ENCODE assay signal across 1 cellular context in the genomic region with DNA sequence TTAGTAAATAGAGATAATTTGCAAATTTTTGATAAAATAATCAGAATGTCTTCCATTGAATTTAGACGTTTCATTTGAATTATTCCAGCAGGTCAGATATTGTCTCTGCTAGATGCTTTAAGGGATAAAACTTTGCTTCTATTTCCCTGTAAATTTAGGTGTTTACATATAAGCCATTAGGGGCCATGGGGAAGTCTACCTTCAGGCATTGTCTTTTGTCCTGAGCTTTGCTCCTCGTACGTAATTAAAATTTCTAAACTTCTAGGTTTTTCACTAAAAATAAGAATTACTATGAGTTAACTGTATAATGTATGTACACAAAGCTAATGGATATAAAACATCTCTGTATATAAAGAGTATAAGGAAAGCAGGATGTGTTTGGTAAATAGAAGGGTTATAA.
TF ChIP-seq lines count a peak whose summit lies in the region.

No MANE protein-coding gene starts in this region.

TF ChIP-seq in GM23338, 12 proteins besides CTCF, POLR2A, EP300 and RAD21:
- TF ChIP-seq, protein P1, sequence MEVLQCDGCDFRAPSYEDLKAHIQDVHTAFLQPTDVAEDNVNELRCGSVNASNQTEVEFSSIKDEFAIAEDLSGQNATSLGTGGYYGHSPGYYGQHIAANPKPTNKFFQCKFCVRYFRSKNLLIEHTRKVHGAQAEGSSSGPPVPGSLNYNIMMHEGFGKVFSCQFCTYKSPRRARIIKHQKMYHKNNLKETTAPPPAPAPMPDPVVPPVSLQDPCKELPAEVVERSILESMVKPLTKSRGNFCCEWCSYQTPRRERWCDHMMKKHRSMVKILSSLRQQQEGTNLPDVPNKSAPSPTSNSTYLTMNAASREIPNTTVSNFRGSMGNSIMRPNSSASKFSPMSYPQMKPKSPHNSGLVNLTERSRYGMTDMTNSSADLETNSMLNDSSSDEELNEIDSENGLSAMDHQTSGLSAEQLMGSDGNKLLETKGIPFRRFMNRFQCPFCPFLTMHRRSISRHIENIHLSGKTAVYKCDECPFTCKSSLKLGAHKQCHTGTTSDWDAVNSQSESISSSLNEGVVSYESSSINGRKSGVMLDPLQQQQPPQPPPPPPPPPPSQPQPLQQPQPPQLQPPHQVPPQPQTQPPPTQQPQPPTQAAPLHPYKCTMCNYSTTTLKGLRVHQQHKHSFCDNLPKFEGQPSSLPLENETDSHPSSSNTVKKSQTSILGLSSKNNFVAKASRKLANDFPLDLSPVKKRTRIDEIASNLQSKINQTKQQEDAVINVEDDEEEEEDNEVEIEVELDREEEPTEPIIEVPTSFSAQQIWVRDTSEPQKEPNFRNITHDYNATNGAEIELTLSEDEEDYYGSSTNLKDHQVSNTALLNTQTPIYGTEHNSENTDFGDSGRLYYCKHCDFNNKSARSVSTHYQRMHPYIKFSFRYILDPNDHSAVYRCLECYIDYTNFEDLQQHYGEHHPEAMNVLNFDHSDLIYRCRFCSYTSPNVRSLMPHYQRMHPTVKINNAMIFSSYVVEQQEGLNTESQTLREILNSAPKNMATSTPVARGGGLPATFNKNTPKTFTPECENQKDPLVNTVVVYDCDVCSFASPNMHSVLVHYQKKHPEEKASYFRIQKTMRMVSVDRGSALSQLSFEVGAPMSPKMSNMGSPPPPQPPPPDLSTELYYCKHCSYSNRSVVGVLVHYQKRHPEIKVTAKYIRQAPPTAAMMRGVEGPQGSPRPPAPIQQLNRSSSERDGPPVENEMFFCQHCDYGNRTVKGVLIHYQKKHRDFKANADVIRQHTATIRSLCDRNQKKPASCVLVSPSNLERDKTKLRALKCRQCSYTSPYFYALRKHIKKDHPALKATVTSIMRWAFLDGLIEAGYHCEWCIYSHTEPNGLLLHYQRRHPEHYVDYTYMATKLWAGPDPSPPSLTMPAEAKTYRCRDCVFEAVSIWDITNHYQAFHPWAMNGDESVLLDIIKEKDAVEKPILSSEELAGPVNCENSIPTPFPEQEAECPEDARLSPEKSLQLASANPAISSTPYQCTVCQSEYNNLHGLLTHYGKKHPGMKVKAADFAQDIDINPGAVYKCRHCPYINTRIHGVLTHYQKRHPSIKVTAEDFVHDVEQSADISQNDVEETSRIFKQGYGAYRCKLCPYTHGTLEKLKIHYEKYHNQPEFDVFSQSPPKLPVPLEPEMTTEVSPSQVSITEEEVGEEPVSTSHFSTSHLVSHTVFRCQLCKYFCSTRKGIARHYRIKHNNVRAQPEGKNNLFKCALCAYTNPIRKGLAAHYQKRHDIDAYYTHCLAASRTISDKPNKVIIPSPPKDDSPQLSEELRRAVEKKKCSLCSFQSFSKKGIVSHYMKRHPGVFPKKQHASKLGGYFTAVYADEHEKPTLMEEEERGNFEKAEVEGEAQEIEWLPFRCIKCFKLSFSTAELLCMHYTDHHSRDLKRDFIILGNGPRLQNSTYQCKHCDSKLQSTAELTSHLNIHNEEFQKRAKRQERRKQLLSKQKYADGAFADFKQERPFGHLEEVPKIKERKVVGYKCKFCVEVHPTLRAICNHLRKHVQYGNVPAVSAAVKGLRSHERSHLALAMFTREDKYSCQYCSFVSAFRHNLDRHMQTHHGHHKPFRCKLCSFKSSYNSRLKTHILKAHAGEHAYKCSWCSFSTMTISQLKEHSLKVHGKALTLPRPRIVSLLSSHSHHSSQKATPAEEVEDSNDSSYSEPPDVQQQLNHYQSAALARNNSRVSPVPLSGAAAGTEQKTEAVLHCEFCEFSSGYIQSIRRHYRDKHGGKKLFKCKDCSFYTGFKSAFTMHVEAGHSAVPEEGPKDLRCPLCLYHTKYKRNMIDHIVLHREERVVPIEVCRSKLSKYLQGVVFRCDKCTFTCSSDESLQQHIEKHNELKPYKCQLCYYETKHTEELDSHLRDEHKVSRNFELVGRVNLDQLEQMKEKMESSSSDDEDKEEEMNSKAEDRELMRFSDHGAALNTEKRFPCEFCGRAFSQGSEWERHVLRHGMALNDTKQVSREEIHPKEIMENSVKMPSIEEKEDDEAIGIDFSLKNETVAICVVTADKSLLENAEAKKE (CRISPR knock-in tag; IDR thresholded peaks at IDR 0.05): no peak
- TF ChIP-seq POLR2AphosphoS5 (IDR thresholded peaks at IDR 0.05; ENCODE audit: low read depth) (no peak), EZH2 (IDR thresholded peaks at IDR 0.05; ENCODE audit: low read depth, unreplicated experiment) (no peak), ETS1 (IDR thresholded peaks at IDR 0.05) (no peak), JUNB (IDR thresholded peaks at IDR 0.05; ENCODE audit: unreplicated experiment) (no peak), CREB1 (CRISPR knock-in tag; IDR thresholded peaks at IDR 0.05; ENCODE audit: low read depth) (no peak), ZNF331 (CRISPR knock-in tag; IDR thresholded peaks at IDR 0.05; ENCODE audit: low read depth) (no peak), NANOG (IDR thresholded peaks at IDR 0.05; ENCODE audit: borderline replicate concordance) (no peak), EZH2phosphoT487 (IDR thresholded peaks at IDR 0.05; ENCODE audit: unreplicated experiment) (no peak), STAT1 (IDR thresholded peaks at IDR 0.05; ENCODE audit: unreplicated experiment) (no peak)
- TF ChIP-seq, protein P2, sequence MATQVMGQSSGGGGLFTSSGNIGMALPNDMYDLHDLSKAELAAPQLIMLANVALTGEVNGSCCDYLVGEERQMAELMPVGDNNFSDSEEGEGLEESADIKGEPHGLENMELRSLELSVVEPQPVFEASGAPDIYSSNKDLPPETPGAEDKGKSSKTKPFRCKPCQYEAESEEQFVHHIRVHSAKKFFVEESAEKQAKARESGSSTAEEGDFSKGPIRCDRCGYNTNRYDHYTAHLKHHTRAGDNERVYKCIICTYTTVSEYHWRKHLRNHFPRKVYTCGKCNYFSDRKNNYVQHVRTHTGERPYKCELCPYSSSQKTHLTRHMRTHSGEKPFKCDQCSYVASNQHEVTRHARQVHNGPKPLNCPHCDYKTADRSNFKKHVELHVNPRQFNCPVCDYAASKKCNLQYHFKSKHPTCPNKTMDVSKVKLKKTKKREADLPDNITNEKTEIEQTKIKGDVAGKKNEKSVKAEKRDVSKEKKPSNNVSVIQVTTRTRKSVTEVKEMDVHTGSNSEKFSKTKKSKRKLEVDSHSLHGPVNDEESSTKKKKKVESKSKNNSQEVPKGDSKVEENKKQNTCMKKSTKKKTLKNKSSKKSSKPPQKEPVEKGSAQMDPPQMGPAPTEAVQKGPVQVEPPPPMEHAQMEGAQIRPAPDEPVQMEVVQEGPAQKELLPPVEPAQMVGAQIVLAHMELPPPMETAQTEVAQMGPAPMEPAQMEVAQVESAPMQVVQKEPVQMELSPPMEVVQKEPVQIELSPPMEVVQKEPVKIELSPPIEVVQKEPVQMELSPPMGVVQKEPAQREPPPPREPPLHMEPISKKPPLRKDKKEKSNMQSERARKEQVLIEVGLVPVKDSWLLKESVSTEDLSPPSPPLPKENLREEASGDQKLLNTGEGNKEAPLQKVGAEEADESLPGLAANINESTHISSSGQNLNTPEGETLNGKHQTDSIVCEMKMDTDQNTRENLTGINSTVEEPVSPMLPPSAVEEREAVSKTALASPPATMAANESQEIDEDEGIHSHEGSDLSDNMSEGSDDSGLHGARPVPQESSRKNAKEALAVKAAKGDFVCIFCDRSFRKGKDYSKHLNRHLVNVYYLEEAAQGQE (IDR thresholded peaks at IDR 0.05; ENCODE audit: unreplicated experiment): no peak
